In the genomic region with DNA sequence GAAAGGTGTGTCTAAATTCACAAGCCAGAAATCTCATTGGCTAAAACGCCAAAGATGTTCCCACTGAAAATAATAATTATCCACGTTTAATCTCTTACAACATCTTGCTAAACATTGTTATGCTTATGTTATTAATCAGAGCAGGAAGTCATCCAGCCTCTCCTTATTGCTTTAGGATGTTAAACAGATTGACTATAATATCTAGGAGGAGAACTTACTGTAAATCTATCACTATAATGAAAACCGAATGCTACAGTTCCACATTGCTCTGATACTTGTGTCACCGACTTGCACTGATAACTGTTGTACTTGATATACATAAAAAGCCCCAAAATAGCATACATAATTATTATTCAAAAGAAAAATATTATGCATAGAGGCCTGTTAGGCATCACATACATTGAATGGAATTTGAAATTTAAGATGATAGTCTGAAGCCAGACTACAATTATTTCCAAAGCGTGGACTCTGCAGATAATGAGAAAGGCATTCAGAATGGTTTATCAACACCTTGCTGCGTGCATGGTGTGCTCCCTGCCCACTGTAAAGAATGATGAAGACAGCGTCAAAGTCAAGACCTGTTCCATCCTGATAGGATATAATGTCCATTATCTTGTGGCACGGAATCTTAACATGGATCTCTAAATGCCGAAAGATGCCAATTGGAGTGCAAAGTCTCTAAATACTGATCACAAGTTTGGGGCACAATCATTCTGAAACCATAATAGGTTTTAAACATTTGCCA, we compare ENCODE assay signal across 33 cellular contexts.
"Had no signal": no experiment of that assay in that cellular context is flagged by ENCODE, and none has a peak within 500 bp of the region (broad histone marks: within the 10 kb centered on the region; RNA-seq: fewer than 3 reads in every experiment).

No MANE protein-coding gene starts in this region.

- H3K9me3 Mint-ChIP-seq: activated CD4-positive, alpha-beta memory T cell treated with anti-CD3 and anti-CD28 coated beads, Interleukin-2, amount 10 ng/mL, durations not matched to agents 7 days and 5 days; activated CD4-positive, alpha-beta T cell treated with anti-CD3 and anti-CD28 coated beads, Interleukin-2, amount 10 ng/mL, durations not matched to agents 7 days and 5 days; activated naive CD4-positive, alpha-beta T cell treated with anti-CD3 and anti-CD28 coated beads for 36 hours; activated naive CD4-positive, alpha-beta T cell treated with anti-CD3 and anti-CD28 coated beads, Interleukin-2, amount 50 U/mL, for 24 hours; activated naive CD8-positive, alpha-beta T cell treated with anti-CD3 and anti-CD28 coated beads for 36 hours; activated naive CD8-positive, alpha-beta T cell treated with anti-CD3 and anti-CD28 coated beads, Interleukin-2, amount 50 U/mL, for 24 hours; activated T-helper 1 cell treated with anti-CD3 and anti-CD28 coated beads, Interleukin-12 subunit alpha, Interleukin-12 subunit beta, Interleukin-2, Interleukin-4 antibody, amounts not matched to agents 30 ng/mL and 10 ng/mL and 1 ng/mL, durations not matched to agents 14 hours and 24 hours and 36 hours; activated T-helper 2 cell treated with anti-CD3 and anti-CD28 coated beads, Interferon-gamma antibody, Interleukin-2, Interleukin-4, amounts not matched to agents 10 μg/mL and 5 μg/mL and 100 μg/mL, durations not matched to agents 14 hours and 24 hours and 36 hours; T-helper 2 cell treated with Interferon-gamma antibody and Interleukin-4, amounts not matched to agents 5 μg/mL and 100 μg/mL, for 36 hours had no signal

- H3K27ac Mint-ChIP-seq: activated CD4-positive, alpha-beta memory T cell treated with anti-CD3 and anti-CD28 coated beads, Interleukin-2, amount 10 ng/mL, durations not matched to agents 7 days and 5 days; activated CD4-positive, alpha-beta T cell treated with anti-CD3 and anti-CD28 coated beads, Interleukin-2, amount 10 ng/mL, durations not matched to agents 7 days and 5 days; activated naive CD4-positive, alpha-beta T cell treated with anti-CD3 and anti-CD28 coated beads for 36 hours; activated naive CD4-positive, alpha-beta T cell treated with anti-CD3 and anti-CD28 coated beads, Interleukin-2, amount 50 U/mL, for 24 hours; activated naive CD8-positive, alpha-beta T cell treated with anti-CD3 and anti-CD28 coated beads for 36 hours; activated naive CD8-positive, alpha-beta T cell treated with anti-CD3 and anti-CD28 coated beads, Interleukin-2, amount 50 U/mL, for 24 hours; activated T-helper 1 cell treated with anti-CD3 and anti-CD28 coated beads, Interleukin-12 subunit alpha, Interleukin-12 subunit beta, Interleukin-2, Interleukin-4 antibody, amounts not matched to agents 30 ng/mL and 10 ng/mL and 1 ng/mL, durations not matched to agents 14 hours and 24 hours and 36 hours; activated T-helper 2 cell treated with anti-CD3 and anti-CD28 coated beads, Interferon-gamma antibody, Interleukin-2, Interleukin-4, amounts not matched to agents 10 μg/mL and 5 μg/mL and 100 μg/mL, durations not matched to agents 14 hours and 24 hours and 36 hours; T-helper 17 cell; T-helper 2 cell treated with Interferon-gamma antibody and Interleukin-4, amounts not matched to agents 5 μg/mL and 100 μg/mL, for 36 hours; WTC11 had no signal

- H3K4me1 Mint-ChIP-seq: activated naive CD8-positive, alpha-beta T cell treated with anti-CD3 and anti-CD28 coated beads, Interleukin-2, amount 50 U/mL, for 24 hours; WTC11 had no signal

- H3K4me3 Mint-ChIP-seq: activated CD4-positive, alpha-beta memory T cell treated with anti-CD3 and anti-CD28 coated beads, Interleukin-2, amount 10 ng/mL, durations not matched to agents 7 days and 5 days; activated CD4-positive, alpha-beta T cell treated with anti-CD3 and anti-CD28 coated beads, Interleukin-2, amount 10 ng/mL, durations not matched to agents 7 days and 5 days; activated naive CD4-positive, alpha-beta T cell treated with anti-CD3 and anti-CD28 coated beads for 36 hours; activated naive CD4-positive, alpha-beta T cell treated with anti-CD3 and anti-CD28 coated beads, Interleukin-2, amount 50 U/mL, for 24 hours; activated naive CD8-positive, alpha-beta T cell treated with anti-CD3 and anti-CD28 coated beads for 36 hours; activated naive CD8-positive, alpha-beta T cell treated with anti-CD3 and anti-CD28 coated beads, Interleukin-2, amount 50 U/mL, for 24 hours; activated T-helper 1 cell treated with anti-CD3 and anti-CD28 coated beads, Interleukin-12 subunit alpha, Interleukin-12 subunit beta, Interleukin-2, Interleukin-4 antibody, amounts not matched to agents 30 ng/mL and 10 ng/mL and 1 ng/mL, durations not matched to agents 14 hours and 24 hours and 36 hours; T-helper 17 cell; T-helper 2 cell treated with Interferon-gamma antibody and Interleukin-4, amounts not matched to agents 5 μg/mL and 100 μg/mL, for 36 hours; WTC11 had no signal

- FAIRE-seq: colon, endometrium, endothelial cell of umbilical vein had no signal

- H3K36me3 Mint-ChIP-seq: activated naive CD4-positive, alpha-beta T cell treated with anti-CD3 and anti-CD28 coated beads, Interleukin-2, amount 50 U/mL, for 24 hours; activated naive CD8-positive, alpha-beta T cell treated with anti-CD3 and anti-CD28 coated beads for 36 hours; WTC11 had no signal

- H3K27me3 Mint-ChIP-seq: activated CD4-positive, alpha-beta T cell treated with anti-CD3 and anti-CD28 coated beads, Interleukin-2, amount 10 ng/mL, durations not matched to agents 7 days and 5 days; activated naive CD8-positive, alpha-beta T cell treated with anti-CD3 and anti-CD28 coated beads, Interleukin-2, amount 50 U/mL, for 24 hours had no signal

- DNase-seq: activated CD4-positive, alpha-beta memory T cell treated with anti-CD3 and anti-CD28 coated beads, Interleukin-2, amount 10 ng/mL, durations not matched to agents 7 days and 5 days; activated CD4-positive, alpha-beta T cell treated with anti-CD3 and anti-CD28 coated beads for 1 hour; activated CD4-positive, alpha-beta T cell treated with anti-CD3 and anti-CD28 coated beads for 4 hours; activated CD4-positive, alpha-beta T cell treated with anti-CD3 and anti-CD28 coated beads, Interleukin-2, amount 10 ng/mL, durations not matched to agents 7 days and 5 days; activated CD4-positive, alpha-beta T cell treated with anti-CD3 and anti-CD28 coated beads, Interleukin-2, amount 50 U/mL, for 4 hours; activated CD8-positive, alpha-beta memory T cell treated with anti-CD3 and anti-CD28 coated beads for 24 hours; activated effector memory CD4-positive, alpha-beta T cell treated with anti-CD3 and anti-CD28 coated beads, Interleukin-2, amount 50 U/mL, for 16 hours; activated naive CD4-positive, alpha-beta T cell treated with anti-CD3 and anti-CD28 coated beads for 36 hours; activated naive CD8-positive, alpha-beta T cell treated with anti-CD3 and anti-CD28 coated beads for 36 hours; activated naive CD8-positive, alpha-beta T cell treated with anti-CD3 and anti-CD28 coated beads, Interleukin-2, amount 50 U/mL, for 24 hours; activated T-cell treated with anti-CD3 and anti-CD28 coated beads, Interleukin-2, amount 50 U/mL, for 1 hour; activated T-cell treated with anti-CD3 and anti-CD28 coated beads, Interleukin-2, amount 50 U/mL, for 48 hours; adrenal gland; amygdala; aorta; body of pancreas; caudate nucleus; cortex of kidney; dermis blood vessel endothelial cell; effector CD4-positive, alpha-beta T cell; esophagus squamous epithelium; head of caudate nucleus; T-helper 1 cell; T-helper 17 cell; T1000 had no signal

- ATAC-seq: activated naive CD8-positive, alpha-beta T cell treated with anti-CD3 and anti-CD28 coated beads, Interleukin-2, amount 50 U/mL, for 24 hours; body of pancreas; T-helper 17 cell; WTC11 had no signal
